11 cellular contexts compared by ENCODE assay signal in genomic region chrX:19602866-19603620, GRCh38.
A peak's percentile ranks its signal among the peaks of the same experiment; 100 is the strongest.
DNase-seq lines count a peak whose midpoint lies in the region; ATAC-seq, FAIRE-seq and TF ChIP-seq lines count a peak whose summit lies in the region.
"Had no signal": no experiment of that assay in that cellular context is flagged by ENCODE, and none has a peak within 500 bp of the region (broad histone marks: within the 10 kb centered on the region; RNA-seq: fewer than 3 reads in every experiment).

No MANE protein-coding gene starts in this region.

- no peaks in the 10 kb centered on the region for H3K9me3 Mint-ChIP-seq in activated T-cell treated with anti-CD3 and anti-CD28 coated beads, Interleukin-2, amount 50 U/mL, for 24 hours

- FAIRE-seq in endothelial cell of umbilical vein (lab: Jason Lieb, UNC), result peak; percentile 61

- no peak overlapping the region for H3K9ac ChIP-seq in endothelial cell of umbilical vein (replicated peaks; ENCODE audit: extremely low read depth, insufficient read depth, low read length)

- no peak for TF ChIP-seq EP300 in upper lobe of left lung (IDR thresholded peaks at IDR 0.05)

- H3K27me3 ChIP-seq in endothelial cell of umbilical vein (ENCODE audit: control insufficient read depth in 2 of 2, insufficient read depth in 2 of 2, low read length in 2 of 2) (no peaks in the 10 kb centered on the region), psoas muscle (ENCODE audit: insufficient read depth in 3 of 3, low read length in 2 of 3) (no peaks in the 10 kb centered on the region), upper lobe of left lung (no peaks in the 10 kb centered on the region)
- H3K27me3 ChIP-seq: tibial artery had no signal

- H3K4me2 ChIP-seq in endothelial cell of umbilical vein (ENCODE audit: insufficient read depth, low read length), result no peak overlapping the region

- TF ChIP-seq POLR2A in endothelial cell of umbilical vein (IDR thresholded peaks at IDR 0.05; ENCODE audit: low read depth, low read length) (no peak), upper lobe of left lung (IDR thresholded peaks at IDR 0.05) (no peak)

- no peaks in the 10 kb centered on the region for H3K9me1 ChIP-seq in endothelial cell of umbilical vein (replicated peaks; ENCODE audit: control insufficient read depth, extremely low read depth, insufficient read depth, low read length)

- BruUV-seq in endothelial cell of umbilical vein (replicated peaks; lab: Mats Ljungman, UMichigan), result no TSS peak

- POLR2A ChIA-PET in endothelial cell of umbilical vein (lab: Charles Lee), result no interaction called here

- H3K4me1 ChIP-seq in endothelial cell of umbilical vein (ENCODE audit: control insufficient read depth, extremely low read depth, insufficient read depth, low read length) (peaks cover 2% of the 10 kb centered on the region), psoas muscle (no peaks in the 10 kb centered on the region), upper lobe of left lung (peaks cover 0 to 7% (median 0%) of the 10 kb centered on the region in 4 donors)
- H3K4me1 ChIP-seq: tibial artery had no signal

- no peak for DNase-seq in activated T-cell treated with anti-CD3 and anti-CD28 coated beads, Interleukin-2, amount 50 U/mL, for 24 hours
- no peak for DNase-seq in activated T-cell treated with anti-CD3 and anti-CD28 coated beads, Interleukin-2, amount 50 U/mL, for 1 hour
- DNase-seq in NCI-H460 (ENCODE audit: extremely low read depth, low read depth), result peak; percentile 11
- no peak for DNase-seq in endothelial cell of umbilical vein (ENCODE audit: low read depth, low spot score)
- DNase-seq in psoas muscle, result peak; percentile 21 to 51
- DNase-seq in upper lobe of left lung, result no peak
- DNase-seq in NCI-H187 treated with DMSO at 0.1 percent for 48 hours (lab: John Stamatoyannopoulos, UW), result no peak
- DNase-seq: NCI-H1417 had no signal

- dilution Hi-C loops in endothelial cell of umbilical vein (cut with MboI; ENCODE audit: extremely low pct_ligation_motif_present, low sequenced_read_pairs), result no loop called here

- H3K27ac ChIP-seq in endothelial cell of umbilical vein (ENCODE audit: insufficient read depth, low read depth, low read length) (peak overlapping the region; percentile 42), psoas muscle (no peak overlapping the region), upper lobe of left lung (no peak overlapping the region)
- H3K27ac ChIP-seq: tibial artery had no signal

- TF ChIP-seq CTCF in endothelial cell of umbilical vein (IDR thresholded peaks at IDR 0.05; ENCODE audit: extremely low read depth in 1 of 2, insufficient read depth in 1 of 2, low read depth in 1 of 2, low read length in 2 of 2), result no peak
- no peak for TF ChIP-seq CTCF in psoas muscle (IDR thresholded peaks at IDR 0.05)
- TF ChIP-seq CTCF in upper lobe of left lung (IDR thresholded peaks at IDR 0.05), result no peak

- peaks cover 10% of the 10 kb centered on the region for H3K27me3 Mint-ChIP-seq in activated T-cell treated with anti-CD3 and anti-CD28 coated beads, Interleukin-2, amount 50 U/mL, for 24 hours
- H3K27me3 Mint-ChIP-seq: brain had no signal

- no peaks in the 10 kb centered on the region for H3K79me2 ChIP-seq in endothelial cell of umbilical vein (ENCODE audit: control insufficient read depth, insufficient read depth, low read length)

- H3K27ac Mint-ChIP-seq in activated T-cell treated with anti-CD3 and anti-CD28 coated beads, Interleukin-2, amount 50 U/mL, for 24 hours, result peak overlapping the region; percentile 27

- CTCF ChIA-PET in endothelial cell of umbilical vein (lab: Charles Lee), result interaction anchor here (0.9 kb wide), 1 partner anchor 9 kb away, joined by 4 read pairs; no protein-coding TSS in a partner anchor

- H3K36me3 ChIP-seq in endothelial cell of umbilical vein (ENCODE audit: control insufficient read depth in 2 of 2, extremely low read depth in 1 of 2, insufficient read depth in 2 of 2, low read length in 2 of 2) (no peaks in the 10 kb centered on the region), psoas muscle (ENCODE audit: insufficient read depth in 1 of 2, low read depth in 1 of 2) (no peaks in the 10 kb centered on the region), upper lobe of left lung (peaks cover 0 to 4% (median 0%) of the 10 kb centered on the region in 4 donors)
- H3K36me3 ChIP-seq: tibial artery had no signal

- H3K4me3 Mint-ChIP-seq in activated T-cell treated with anti-CD3 and anti-CD28 coated beads, Interleukin-2, amount 50 U/mL, for 24 hours, result no peak overlapping the region
- H3K4me3 Mint-ChIP-seq: brain had no signal

- peaks cover 63% of the 10 kb centered on the region for H3K36me3 Mint-ChIP-seq in activated T-cell treated with anti-CD3 and anti-CD28 coated beads, Interleukin-2, amount 50 U/mL, for 24 hours (ENCODE audit: low read depth)

- peak; percentile 80 to 96 (median 92) for ATAC-seq in psoas muscle
- no peak for ATAC-seq in upper lobe of left lung (ENCODE audit: low FRiP score in 2 of 2)
- no peak for ATAC-seq in HG03457 (IDR thresholded peaks at IDR 0.05; ENCODE audit: unreplicated experiment)

- peaks cover 33% of the 10 kb centered on the region for H3K4me1 Mint-ChIP-seq in activated T-cell treated with anti-CD3 and anti-CD28 coated beads, Interleukin-2, amount 50 U/mL, for 24 hours (ENCODE audit: low read depth)

- intact Hi-C loops in endothelial cell of umbilical vein (cut with micrococcal nuclease) (no loop called here), psoas muscle (cut with DNase I) (no loop called here)

- no peak overlapping the region for H3K4me3 ChIP-seq in endothelial cell of umbilical vein (replicated peaks in 1 of 3; ENCODE audit: insufficient read depth in 1 of 3, low read depth in 1 of 3, low read length in 3 of 3)
- no peak overlapping the region for H3K4me3 ChIP-seq in psoas muscle
- H3K4me3 ChIP-seq in upper lobe of left lung, result no peak overlapping the region
- H3K4me3 ChIP-seq: tibial artery had no signal

- H2AFZ ChIP-seq in endothelial cell of umbilical vein (ENCODE audit: low read depth, low read length), result no peak overlapping the region

- H4K20me1 ChIP-seq in endothelial cell of umbilical vein (replicated peaks; ENCODE audit: control insufficient read depth, extremely low read depth, insufficient read depth, low read length), result no peaks in the 10 kb centered on the region

- H3K9me3 ChIP-seq in endothelial cell of umbilical vein (replicated peaks; ENCODE audit: control insufficient read depth, insufficient read depth, low read length), result no peaks in the 10 kb centered on the region
- H3K9me3 ChIP-seq in psoas muscle, result no peaks in the 10 kb centered on the region
- H3K9me3 ChIP-seq in upper lobe of left lung, result no peaks in the 10 kb centered on the region
- H3K9me3 ChIP-seq: tibial artery had no signal

- 62 to 90% (median 71%) methylated on average over 13 of the region's 13 CpGs for WGBS in psoas muscle, 3 donors
- 72 to 82% methylated on average over 4 to 13 of the region's 13 CpGs for WGBS in upper lobe of left lung, 2 donors

TF ChIP-seq in endothelial cell of umbilical vein, 7 proteins besides CTCF, POLR2A, EP300 and RAD21:
- no peak for TF ChIP-seq GATA2 (IDR thresholded peaks at IDR 0.05; ENCODE audit: insufficient read depth, insufficient read length, low read depth, low read length)
- TF ChIP-seq EZH2 (IDR thresholded peaks at IDR 0.05; ENCODE audit: borderline replicate concordance, low read depth, low read length, severe bottlenecking), result no peak
- no peak for TF ChIP-seq POLR2AphosphoS5 (IDR thresholded peaks at IDR 0.05; ENCODE audit: insufficient read depth, low read depth, low read length)
- no peak for TF ChIP-seq FOS (IDR thresholded peaks at IDR 0.05; ENCODE audit: borderline replicate concordance, insufficient read depth, low read length)
- no peak for TF ChIP-seq JUN (IDR thresholded peaks at IDR 0.05; ENCODE audit: borderline replicate concordance, insufficient read depth, insufficient read length, low read depth)
- no peak for TF ChIP-seq MAX (IDR thresholded peaks at IDR 0.05; ENCODE audit: insufficient read depth, insufficient read length)
- no peak for TF ChIP-seq MYC (IDR thresholded peaks at IDR 0.05; ENCODE audit: low read depth, low read length)
TF ChIP-seq in endothelial cell of umbilical vein: peak in this region for 0.

Comparison
In these comparisons a context has a peak if more than half of its experiments do, and no peak if none do; other contexts are left out.
1. DNase-seq: peak in NCI-H460 (single experiment) and psoas muscle (2 of 2); none in activated T-cell treated with anti-CD3 and anti-CD28 coated beads, Interleukin-2, amount 50 U/mL, for 24 hours (single experiment), activated T-cell treated with anti-CD3 and anti-CD28 coated beads, Interleukin-2, amount 50 U/mL, for 1 hour (single experiment), endothelial cell of umbilical vein (single experiment), upper lobe of left lung (0 of 2) and NCI-H187 treated with DMSO at 0.1 percent for 48 hours (single experiment).
2. ATAC-seq: peak in psoas muscle (4 of 4); none in upper lobe of left lung (0 of 2) and HG03457 (single experiment).